In the genomic region with DNA sequence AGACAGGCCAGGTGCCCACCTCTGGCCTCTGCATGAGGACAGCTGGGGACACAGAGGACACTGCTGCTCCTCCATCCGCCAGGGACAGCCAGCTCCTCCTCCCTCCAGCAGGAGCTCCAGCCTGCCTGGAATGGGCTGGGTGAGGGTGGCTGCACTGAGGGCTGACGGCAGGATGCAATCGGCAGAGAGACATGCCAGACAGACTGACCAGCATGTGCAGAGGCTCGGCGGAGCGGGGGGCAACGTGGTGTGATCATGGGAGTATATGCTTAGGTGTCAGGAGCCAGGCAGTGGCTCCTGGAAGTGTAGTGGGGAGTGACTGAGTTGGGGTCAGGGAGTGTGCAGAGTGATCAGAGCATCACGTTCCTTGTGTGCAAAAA, we compare ENCODE assay signal across 15 cellular contexts.
"Had no signal": no experiment of that assay in that cellular context is flagged by ENCODE, and none has a peak within 500 bp of the region (broad histone marks: within the 10 kb centered on the region; RNA-seq: fewer than 3 reads in every experiment).

No MANE protein-coding gene starts in this region.

- H3K36me3 Mint-ChIP-seq: naive thymus-derived CD8-positive, alpha-beta T cell had no signal

- H3K9me3 ChIP-seq: adrenal gland, mucosa of descending colon, SJCRH30, vagina had no signal

- H3K27ac Mint-ChIP-seq: naive thymus-derived CD8-positive, alpha-beta T cell had no signal

- H3K79me2 ChIP-seq: hepatocyte had no signal

- H2AFZ ChIP-seq: hepatocyte had no signal

- H3K4me3 ChIP-seq: adrenal gland, hepatocyte, mucosa of descending colon, SJCRH30, tibial artery, vagina had no signal

- H3K36me3 ChIP-seq: adrenal gland, SJCRH30, tibial artery, vagina had no signal

- H3K27me3 ChIP-seq: hepatocyte, SJCRH30, vagina had no signal

- H3K4me2 ChIP-seq: hepatocyte had no signal

- ATAC-seq: mucosa of descending colon; naive thymus-derived CD8-positive, alpha-beta T cell; stimulated activated naive CD8-positive, alpha-beta T cell treated with anti-CD3 and anti-CD28 coated beads, Interleukin-15, Interleukin-2, amounts not matched to agents 100 U/mL and 50 U/mL, for 24 hours had no signal

- DNase-seq: activated CD4-positive, alpha-beta T cell treated with anti-CD3 and anti-CD28 coated beads for 48 hours; activated naive CD4-positive, alpha-beta T cell treated with Interleukin-2 at 50 U/mL for 16 hours; effector memory CD4-positive, alpha-beta T cell; mammary epithelial cell; mucosa of descending colon; naive thymus-derived CD8-positive, alpha-beta T cell; SJCRH30; stimulated activated CD4-positive, alpha-beta T cell treated with anti-CD3 and anti-CD28 coated beads, Interleukin-2, amount 100 ng/mL, for 48 hours; stimulated activated CD8-positive, alpha-beta memory T cell treated with anti-CD3 and anti-CD28 coated beads, Interleukin-4, amount 100 ng/mL, for 48 hours; stimulated activated naive CD8-positive, alpha-beta T cell treated with anti-CD3 and anti-CD28 coated beads, Interleukin-15, Interleukin-2, amounts not matched to agents 100 U/mL and 50 U/mL, for 24 hours had no signal

- H3K4me3 Mint-ChIP-seq: naive thymus-derived CD8-positive, alpha-beta T cell had no signal

- H3K27ac ChIP-seq: adrenal gland, hepatocyte, SJCRH30, tibial artery, vagina, VCaP had no signal

- H3K4me1 ChIP-seq: adrenal gland, SJCRH30, tibial artery, vagina had no signal
